ENCODE assay signal across 7 cellular contexts in the genomic region with DNA sequence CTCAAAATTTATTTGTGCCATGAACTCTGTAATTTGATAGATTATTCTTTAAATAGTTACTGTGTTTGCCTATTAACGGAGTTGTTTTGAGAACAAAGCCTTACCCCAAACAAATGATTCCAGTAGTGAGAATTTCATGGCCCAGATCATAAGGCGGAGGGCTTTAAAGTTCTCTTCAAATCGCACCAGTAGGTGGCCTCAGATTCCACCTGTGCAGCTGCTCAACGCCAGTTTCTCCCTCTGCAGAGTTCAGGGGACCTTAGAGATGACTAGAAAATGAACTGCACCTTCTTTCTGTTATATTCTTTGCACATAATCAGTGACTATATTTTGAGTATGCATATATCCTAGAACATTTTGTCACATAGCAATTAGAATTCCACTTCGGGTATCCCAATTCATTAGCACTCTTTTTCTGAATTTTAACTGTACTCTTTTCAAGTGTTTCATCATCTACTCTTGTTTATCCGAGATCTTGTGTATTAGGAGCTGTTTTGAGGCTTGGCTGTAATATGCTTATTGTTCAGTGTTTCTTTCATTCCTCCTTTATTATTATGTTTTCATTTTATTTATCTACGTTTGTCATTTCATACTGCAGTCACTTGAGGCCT.
DNase-seq lines count a peak whose midpoint lies in the region; ATAC-seq and TF ChIP-seq lines count a peak whose summit lies in the region.

No MANE protein-coding gene starts in this region.

- BruUV-seq in IMR-90 (replicated peaks; lab: Mats Ljungman, UMichigan): no TSS peak

- no peak overlapping the region for H2BK20ac ChIP-seq in IMR-90 (ENCODE audit: low read depth, low read length)

- no peaks in the 10 kb centered on the region for H4K20me1 ChIP-seq in IMR-90 (ENCODE audit: insufficient read depth, low read length)

- 28% methylated on average over 2 of the region's 7 CpGs; no CpG with 5 or more reads in 1 of the 2 experiments for WGBS in IMR-90 (ENCODE audit: extremely low coverage in 2 of 2, insufficient read length in 1 of 2), 2 experiments

- H2BK120ac ChIP-seq in IMR-90 (ENCODE audit: low read depth, low read length): no peak overlapping the region

- TF ChIP-seq POLR2A in IMR-90 (IDR thresholded peaks at IDR 0.05; ENCODE audit: low read depth, low read length): no peak

- H3K27me3 ChIP-seq in IMR-90 (ENCODE audit: control insufficient read depth, insufficient read depth, low read length): peaks cover 16% of the 10 kb centered on the region
- H3K27me3 ChIP-seq in upper lobe of right lung: no peaks in the 10 kb centered on the region

- no peak overlapping the region for H3K23ac ChIP-seq in IMR-90 (ENCODE audit: low read depth, low read length)

- H3K9me1 ChIP-seq in IMR-90 (ENCODE audit: insufficient read depth, low read length): no peaks in the 10 kb centered on the region

- H3K4me1 ChIP-seq in IMR-90 (ENCODE audit: control insufficient read depth, insufficient read depth, low read length) (no peaks in the 10 kb centered on the region), upper lobe of right lung (no peaks in the 10 kb centered on the region)

- no peak overlapping the region for H4K5ac ChIP-seq in IMR-90 (ENCODE audit: low read depth, low read length)

- H3K4me3 Mint-ChIP-seq in activated CD8-positive, alpha-beta memory T cell treated with anti-CD3 and anti-CD28 coated beads, Interleukin-2, amount 10 ng/mL, durations not matched to agents 7 days and 5 days: no peak overlapping the region

- no peak overlapping the region for H2BK15ac ChIP-seq in IMR-90 (ENCODE audit: low read depth, low read length)

- no peak overlapping the region for H3K14ac ChIP-seq in IMR-90 (replicated peaks; ENCODE audit: low read depth, low read length)

- H3K36me3 ChIP-seq in IMR-90 (ENCODE audit: control insufficient read depth, insufficient read depth, low read length) (no peaks in the 10 kb centered on the region), upper lobe of right lung (no peaks in the 10 kb centered on the region)

- H3K4me3 ChIP-seq in IMR-90 (ENCODE audit: insufficient read depth, low read depth, low read length) (no peak overlapping the region), upper lobe of right lung (no peak overlapping the region)

- H3K18ac ChIP-seq in IMR-90 (ENCODE audit: low read depth, low read length): no peak overlapping the region

- no peak overlapping the region for H3K9ac ChIP-seq in IMR-90 (ENCODE audit: low read depth, low read length)

- in situ Hi-C loops in IMR-90 (cut with MboI; ENCODE audit: low sequenced_read_pairs) (loop anchor here (5.0 kb wide), 1 partner anchor 227 kb away; no protein-coding TSS in a partner anchor), SK-MEL-5 (cut with HindIII; ENCODE audit: low pct_unique_long_range_greater_than_20kb, low sequenced_read_pairs) (no loop called here)

- H2AFZ ChIP-seq in IMR-90 (replicated peaks; ENCODE audit: low read length, poor library complexity): no peak overlapping the region

- DNase-seq in GM10248 (ENCODE audit: extremely low spot score) (peak; percentile 30), IMR-90 (peak; percentile 41), SK-MEL-5 (ENCODE audit: low read depth, low spot score) (peak; percentile 71), glomerular visceral epithelial cell (ENCODE audit: extremely low spot score) (peak; percentile 34), upper lobe of right lung (no peak), GM19240 (ENCODE audit: insufficient read length, low spot score) (no peak)
- DNase-seq in activated CD8-positive, alpha-beta memory T cell treated with anti-CD3 and anti-CD28 coated beads, Interleukin-2, amount 10 ng/mL, durations not matched to agents 7 days and 5 days: no peak

- peak; percentile 34 for TF ChIP-seq CTCF in GM10248 (IDR thresholded peaks at IDR 0.05; ENCODE audit: control extremely low read depth, extremely low read depth, low read depth, missing control alignments)
- peak; percentile 59 for TF ChIP-seq CTCF in IMR-90 (conservative IDR thresholded peaks at IDR 0.05; ENCODE audit: low read depth, low read length)
- TF ChIP-seq CTCF in upper lobe of right lung (IDR thresholded peaks at IDR 0.05): peak; percentile 46

- no peaks in the 10 kb centered on the region for H3K36me3 Mint-ChIP-seq in activated CD8-positive, alpha-beta memory T cell treated with anti-CD3 and anti-CD28 coated beads, Interleukin-2, amount 10 ng/mL, durations not matched to agents 7 days and 5 days

- no peaks in the 10 kb centered on the region for H3K79me1 ChIP-seq in IMR-90 (ENCODE audit: low read depth in 1 of 2, low read length in 2 of 2)

- H2AK5ac ChIP-seq in IMR-90 (ENCODE audit: low read depth, low read length): no peak overlapping the region

- ATAC-seq in IMR-90 (ENCODE audit: low read depth) (peak; percentile 81), upper lobe of right lung (peak; percentile 52)
- no peak for ATAC-seq in activated CD8-positive, alpha-beta memory T cell treated with anti-CD3 and anti-CD28 coated beads, Interleukin-2, amount 10 ng/mL, durations not matched to agents 7 days and 5 days

- no peak overlapping the region for H3K4me2 ChIP-seq in IMR-90 (ENCODE audit: low read depth, low read length)

- no peak overlapping the region for H2AK9ac ChIP-seq in IMR-90 (replicated peaks; ENCODE audit: low read depth, low read length, poor library complexity)

- H3K27ac Mint-ChIP-seq in activated CD8-positive, alpha-beta memory T cell treated with anti-CD3 and anti-CD28 coated beads, Interleukin-2, amount 10 ng/mL, durations not matched to agents 7 days and 5 days: no peak overlapping the region

- no peaks in the 10 kb centered on the region for H3K9me3 Mint-ChIP-seq in activated CD8-positive, alpha-beta memory T cell treated with anti-CD3 and anti-CD28 coated beads, Interleukin-2, amount 10 ng/mL, durations not matched to agents 7 days and 5 days (ENCODE audit: low read depth)

- no peak overlapping the region for H3K4ac ChIP-seq in IMR-90 (ENCODE audit: low read depth, low read length)

- TF ChIP-seq RAD21 in IMR-90 (IDR thresholded peaks at IDR 0.05; ENCODE audit: low read length): peak; percentile 66

- CTCF ChIA-PET in GM10248 (lab: Yijun Ruan, JAX) (interaction anchor here (0.7 to 8.2 kb wide), 12 partner anchors 9 to 503 kb away, joined by 3 to 66 read pairs (median 4); no protein-coding TSS in a partner anchor), IMR-90 (lab: Yijun Ruan, JAX) (interaction anchor here (0.9 to 1.6 kb wide), 3 partner anchors 35 to 239 kb away, joined by 3 to 5 read pairs (median 3); no protein-coding TSS in a partner anchor)
- CTCF ChIA-PET in activated CD8-positive, alpha-beta memory T cell treated with anti-CD3 and anti-CD28 coated beads, Interleukin-2, amount 10 ng/mL, durations not matched to agents 7 days and 5 days (lab: Charles Lee): interaction anchor here (0.7 to 1.8 kb wide), 4 partner anchors 11 to 444 kb away, joined by 3 to 6 read pairs (median 4); no protein-coding TSS in a partner anchor

- POLR2A ChIA-PET in GM10248 (lab: Yijun Ruan, JAX) (no interaction called here), IMR-90 (lab: Charles Lee; ENCODE audit: unreplicated experiment) (no interaction called here)

- peaks cover 2% of the 10 kb centered on the region for H3K4me1 Mint-ChIP-seq in activated CD8-positive, alpha-beta memory T cell treated with anti-CD3 and anti-CD28 coated beads, Interleukin-2, amount 10 ng/mL, durations not matched to agents 7 days and 5 days

- H3K27ac ChIP-seq in IMR-90 (ENCODE audit: insufficient read depth, low read length): no peak overlapping the region
- H3K27ac ChIP-seq in upper lobe of right lung: no peak overlapping the region

- H2BK5ac ChIP-seq in IMR-90 (ENCODE audit: low read depth, low read length, poor library complexity, severe bottlenecking): no peak overlapping the region

- no peak overlapping the region for H3K56ac ChIP-seq in IMR-90 (ENCODE audit: extremely low read depth, insufficient read depth, low read length)

- no peaks in the 10 kb centered on the region for H3K27me3 Mint-ChIP-seq in activated CD8-positive, alpha-beta memory T cell treated with anti-CD3 and anti-CD28 coated beads, Interleukin-2, amount 10 ng/mL, durations not matched to agents 7 days and 5 days

- H4K91ac ChIP-seq in IMR-90 (ENCODE audit: insufficient read depth, low read depth, low read length): no peak overlapping the region

- dilution Hi-C loops in IMR-90 (cut with HindIII; ENCODE audit: low sequenced_read_pairs, unreplicated experiment): no loop called here

- H3K9me3 ChIP-seq in IMR-90 (ENCODE audit: control insufficient read depth, insufficient read depth, low read length) (no peaks in the 10 kb centered on the region), upper lobe of right lung (no peaks in the 10 kb centered on the region)

- no peak overlapping the region for H4K8ac ChIP-seq in IMR-90 (ENCODE audit: low read depth in 2 of 2, low read length in 2 of 2)

- intact Hi-C loops in IMR-90 (cut with micrococcal nuclease) (loop anchor here (1.0 to 5.0 kb wide), 2 partner anchors 227 to 259 kb away; no protein-coding TSS in a partner anchor), upper lobe of right lung (cut with DNase I) (no loop called here)

TF ChIP-seq in IMR-90, 13 proteins besides CTCF, POLR2A, EP300 and RAD21:
- TF ChIP-seq FOS (IDR thresholded peaks at IDR 0.05; ENCODE audit: low read depth, low read length) (no peak), MAZ (IDR thresholded peaks at IDR 0.05; ENCODE audit: borderline replicate concordance, low read depth, low read length) (no peak), SMC3 (IDR thresholded peaks at IDR 0.05; ENCODE audit: low read depth, low read length) (peak; percentile 56), RFX5 (IDR thresholded peaks at IDR 0.05; ENCODE audit: low read depth, low read length) (no peak)
- TF ChIP-seq, protein P1, sequence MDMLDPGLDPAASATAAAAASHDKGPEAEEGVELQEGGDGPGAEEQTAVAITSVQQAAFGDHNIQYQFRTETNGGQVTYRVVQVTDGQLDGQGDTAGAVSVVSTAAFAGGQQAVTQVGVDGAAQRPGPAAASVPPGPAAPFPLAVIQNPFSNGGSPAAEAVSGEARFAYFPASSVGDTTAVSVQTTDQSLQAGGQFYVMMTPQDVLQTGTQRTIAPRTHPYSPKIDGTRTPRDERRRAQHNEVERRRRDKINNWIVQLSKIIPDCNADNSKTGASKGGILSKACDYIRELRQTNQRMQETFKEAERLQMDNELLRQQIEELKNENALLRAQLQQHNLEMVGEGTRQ (IDR thresholded peaks at IDR 0.05; ENCODE audit: low read depth, low read length): no peak
TF ChIP-seq in IMR-90: peak in this region for 1.

Comparison
In these comparisons a context has a peak if more than half of its experiments do, and no peak if none do; other contexts are left out.
1. DNase-seq: peak in GM10248 (single experiment), IMR-90 (single experiment), SK-MEL-5 (single experiment) and glomerular visceral epithelial cell (single experiment); none in upper lobe of right lung (single experiment), GM19240 (single experiment) and activated CD8-positive, alpha-beta memory T cell treated with anti-CD3 and anti-CD28 coated beads, Interleukin-2, amount 10 ng/mL, durations not matched to agents 7 days and 5 days (single experiment).
2. Peak in every context shown above with its lines, with median percentiles within 50 percentile points of each other: CTCF ChIP-seq.